Comparison of ENCODE assay signal across 1 cellular context in genomic region chr1:12447849-12448312, GRCh38.
A peak's percentile ranks its signal among the peaks of the same experiment; 100 is the strongest.
TF ChIP-seq lines count a peak whose summit lies in the region.

No MANE protein-coding gene starts in this region.

TF ChIP-seq in K562, 482 proteins besides CTCF, POLR2A, EP300 and RAD21 (continued from another document and continues in another):
- TF ChIP-seq ZNF407 (IDR thresholded peaks at IDR 0.05; ENCODE audit: low read depth): no peak
- peak; percentile 43; the same call in 1 of the 2 replicates for TF ChIP-seq GTF2A2 (tag; IDR thresholded peaks at IDR 0.05)
- TF ChIP-seq ZNF592 (IDR thresholded peaks at IDR 0.05): peak; percentile 66
- TF ChIP-seq KDM1A (IDR thresholded peaks at IDR 0.05): 0 out of 4 replicates have a peak, but pooled peaks of 1 of the 2 experiments have one; percentile 10
- TF ChIP-seq EGR1 (conservative IDR thresholded peaks at IDR 0.05): no peak
- no peak for TF ChIP-seq TCF3 (CRISPR knock-in tag; IDR thresholded peaks at IDR 0.05)
- no peak for TF ChIP-seq NCOA1 (IDR thresholded peaks at IDR 0.05; ENCODE audit: low read depth)
- TF ChIP-seq ZNF518B (CRISPR knock-in tag; IDR thresholded peaks at IDR 0.05): no peak
- TF ChIP-seq CBX5 (IDR thresholded peaks at IDR 0.05; ENCODE audit: borderline replicate concordance, low read depth): no peak
- no peak for TF ChIP-seq SRSF7 (optimal IDR thresholded peaks at IDR 0.05; ENCODE audit: low read depth, low read length)
- TF ChIP-seq HNRNPLL (IDR thresholded peaks at IDR 0.05; ENCODE audit: low read depth, low read length, poor library complexity, severe bottlenecking): no peak
- TF ChIP-seq RREB1 (CRISPR knock-in tag; IDR thresholded peaks at IDR 0.05): no peak
- TF ChIP-seq MXI1 (IDR thresholded peaks at IDR 0.05; ENCODE audit: low read depth, low read length): no peak
- TF ChIP-seq RFX1 (IDR thresholded peaks at IDR 0.05): 0 out of 2 replicates have a peak, but pooled peaks have one; percentile 10
- TF ChIP-seq ZBTB26 (CRISPR knock-in tag; IDR thresholded peaks at IDR 0.05): no peak
- no peak for TF ChIP-seq MEIS2 (IDR thresholded peaks at IDR 0.05; ENCODE audit: partially characterized antibody)
- TF ChIP-seq SLC30A9 (CRISPR knock-in tag; IDR thresholded peaks at IDR 0.05): no peak
- TF ChIP-seq ZNF197 (CRISPR knock-in tag; IDR thresholded peaks at IDR 0.05; ENCODE audit: low read depth): 0 out of 2 replicates have a peak, but pooled peaks have one; percentile 27
- peak; percentile 33 for TF ChIP-seq CXXC5 (CRISPR knock-in tag; IDR thresholded peaks at IDR 0.05)
- TF ChIP-seq CUX1 (CRISPR knock-in tag; IDR thresholded peaks at IDR 0.05): peak; percentile 39; the same call in 1 of the 2 replicates
- TF ChIP-seq MTA2 (IDR thresholded peaks at IDR 0.05; ENCODE audit: low read depth): no peak
- no peak for TF ChIP-seq NELFE (IDR thresholded peaks at IDR 0.05; ENCODE audit: insufficient read depth, insufficient read length)
